Comparison of ENCODE assay signal across 1 cellular context in genomic region chr1:41870076-41870562, GRCh38.
TF ChIP-seq lines count a peak whose summit lies in the region.

No MANE protein-coding gene starts in this region.

TF ChIP-seq in K562, 482 proteins besides CTCF, POLR2A, EP300 and RAD21 (continued from another document and continues in another):
- no peak for TF ChIP-seq E2F5 (CRISPR knock-in tag; IDR thresholded peaks at IDR 0.05)
- no peak for TF ChIP-seq PYGO2 (tag; IDR thresholded peaks at IDR 0.05)
- no peak for TF ChIP-seq TAL1 (IDR thresholded peaks at IDR 0.05)
- peak; percentile 55 for TF ChIP-seq CREM (IDR thresholded peaks at IDR 0.05; ENCODE audit: low read depth)
- TF ChIP-seq ZNF318 (IDR thresholded peaks at IDR 0.05; ENCODE audit: borderline replicate concordance in 1 of 2, low read depth in 1 of 2), result peak in 1 of 2 experiments; percentile 78; a peak in 1 of 4 replicates
- TF ChIP-seq HMG20A (CRISPR knock-in tag; conservative IDR thresholded peaks at IDR 0.05), result no peak
- no peak for TF ChIP-seq KDM4B (IDR thresholded peaks at IDR 0.05; ENCODE audit: borderline replicate concordance in 2 of 2, low read depth in 1 of 2)
- peak; percentile 53; the same call in 1 of the 2 replicates for TF ChIP-seq ATF7 (IDR thresholded peaks at IDR 0.05)
- no peak for TF ChIP-seq YBX1 (IDR thresholded peaks at IDR 0.05)
- no peak for TF ChIP-seq ZNF431 (CRISPR knock-in tag; IDR thresholded peaks at IDR 0.05)
- no peak for TF ChIP-seq ZNF282 (CRISPR knock-in tag; IDR thresholded peaks at IDR 0.05)
- no peak for TF ChIP-seq CHCHD3 (CRISPR knock-in tag; IDR thresholded peaks at IDR 0.05)
- TF ChIP-seq ZNF407 (IDR thresholded peaks at IDR 0.05; ENCODE audit: low read depth), result no peak
- peak; percentile 54; the same call in 1 of the 2 replicates for TF ChIP-seq HES1 (IDR thresholded peaks at IDR 0.05; ENCODE audit: low read depth)
- TF ChIP-seq CBFA2T2 (conservative IDR thresholded peaks at IDR 0.05), result peak; percentile 40; the same call in 1 of the 2 replicates
- TF ChIP-seq ZBED1 (IDR thresholded peaks at IDR 0.05), result no peak
- no peak for TF ChIP-seq NCOA2 (IDR thresholded peaks at IDR 0.05; ENCODE audit: partially characterized antibody in 2 of 2)
- TF ChIP-seq NR1H2 (CRISPR knock-in tag; IDR thresholded peaks at IDR 0.05), result no peak
- TF ChIP-seq ZNF174 (CRISPR knock-in tag; IDR thresholded peaks at IDR 0.05), result no peak
- TF ChIP-seq ETV6 (IDR thresholded peaks at IDR 0.05; ENCODE audit: borderline replicate concordance in 1 of 2, low read depth in 2 of 2, low read length in 1 of 2), result no peak
- no peak for TF ChIP-seq ETV6 (CRISPR knock-in tag; IDR thresholded peaks at IDR 0.05; ENCODE audit: borderline replicate concordance)
- TF ChIP-seq PATZ1 (CRISPR knock-in tag; IDR thresholded peaks at IDR 0.05; ENCODE audit: borderline replicate concordance), result no peak
- 0 out of 4 replicates have a peak, but pooled peaks of 1 of the 2 experiments have one; percentile 35 for TF ChIP-seq MAZ (CRISPR knock-in tag; conservative IDR thresholded peaks at IDR 0.05 in 1 of 2, IDR thresholded peaks at IDR 0.05 in 1 of 2)
- TF ChIP-seq ZNF316 (IDR thresholded peaks at IDR 0.05), result 0 out of 2 replicates have a peak, but pooled peaks have one; percentile 13
- no peak for TF ChIP-seq NELFE (IDR thresholded peaks at IDR 0.05; ENCODE audit: insufficient read depth, insufficient read length)
- no peak for TF ChIP-seq ATF1 (CRISPR knock-in tag; IDR thresholded peaks at IDR 0.05)
- TF ChIP-seq ATF1 (tag; IDR thresholded peaks at IDR 0.05), result peak; percentile 45; the same call in 1 of the 2 replicates
- TF ChIP-seq TAF9B (IDR thresholded peaks at IDR 0.05; ENCODE audit: partially characterized antibody), result peak; percentile 30
- TF ChIP-seq MXD1 (CRISPR knock-in tag; IDR thresholded peaks at IDR 0.05; ENCODE audit: borderline replicate concordance, poor library complexity, severe bottlenecking), result no peak
- TF ChIP-seq HDAC2 (IDR thresholded peaks at IDR 0.05), result peak; percentile 63; the same call in 1 of the 2 replicates
- TF ChIP-seq MYBL2 (IDR thresholded peaks at IDR 0.05; ENCODE audit: low read depth), result no peak
- TF ChIP-seq MYBL2 (CRISPR knock-in tag; IDR thresholded peaks at IDR 0.05; ENCODE audit: borderline replicate concordance), result no peak
- peak; percentile 91 for TF ChIP-seq DPF2 (IDR thresholded peaks at IDR 0.05)
- TF ChIP-seq JUN (IDR thresholded peaks at IDR 0.05; ENCODE audit: borderline replicate concordance, low read depth, low read length), result peak; percentile 99
- TF ChIP-seq JUN (CRISPR knock-in tag; IDR thresholded peaks at IDR 0.05; ENCODE audit: borderline replicate concordance), result no peak
- TF ChIP-seq C11orf30 (IDR thresholded peaks at IDR 0.05; ENCODE audit: low read depth), result 0 out of 2 replicates have a peak, but pooled peaks have one; percentile 14
- TF ChIP-seq ARID3A (IDR thresholded peaks at IDR 0.05; ENCODE audit: borderline replicate concordance, low read depth, low read length), result peak; percentile 69
- TF ChIP-seq SMARCA4 (IDR thresholded peaks at IDR 0.05), result peak; percentile 94
